ENCODE assay signal across 29 cellular contexts in genomic region chr20:49367113-49367512, GRCh38.
"Had no signal": no experiment of that assay in that cellular context is flagged by ENCODE, and none has a peak within 500 bp of the region (broad histone marks: within the 10 kb centered on the region; RNA-seq: fewer than 3 reads in every experiment).

No MANE protein-coding gene starts in this region.

- H3K9me3 ChIP-seq: adrenal gland, body of pancreas, breast epithelium, SJSA1 had no signal

- H3K27me3 ChIP-seq: adrenal gland, body of pancreas, breast epithelium, SJSA1 had no signal

- H3K4me1 ChIP-seq: adrenal gland, body of pancreas, breast epithelium, SJSA1 had no signal

- DNase-seq: activated B cell treated with CpG ODN at 0.5 μM for 24 hours; activated CD4-positive, alpha-beta memory T cell treated with anti-CD3 and anti-CD28 coated beads for 36 hours; activated CD4-positive, alpha-beta T cell treated with anti-CD3 and anti-CD28 coated beads for 4 hours; activated CD4-positive, alpha-beta T cell treated with anti-CD3 and anti-CD28 coated beads, Interleukin-2, amount 50 U/mL, for 1 hour; activated CD4-positive, CD25-positive, alpha-beta regulatory T cell treated with anti-CD3 and anti-CD28 coated beads, Interleukin-2, amount 50 U/mL, for 72 hours; activated CD8-positive, alpha-beta memory T cell treated with anti-CD3 and anti-CD28 coated beads, Interleukin-2, amount 50 U/mL, for 4 hours; activated gamma-delta T cell treated with Interleukin-2 at 50 U/mL for 16 hours; activated naive CD4-positive, alpha-beta T cell treated with anti-CD3 and anti-CD28 coated beads for 36 hours; activated T-cell treated with anti-CD3 and anti-CD28 coated beads for 4 hours; activated T-cell treated with anti-CD3 and anti-CD28 coated beads, Interleukin-2, amount 50 U/mL, for 4 hours; adrenal gland; body of pancreas; NCI-H1417; NCI-H146; NCI-H187 treated with DMSO at 0.1 percent for 48 hours; NCI-H2081; NCI-H2227 treated with DMSO at 0.1 percent for 48 hours; NCI-H510A treated with DMSO at 0.1 percent for 48 hours; NCI-H526 treated with DMSO at 0.1 percent for 48 hours; NCI-H774; SHP77; SW 1271; T-helper 1 cell; T-helper 2 cell; T-helper 9 cell had no signal

- H3K4me3 ChIP-seq: adrenal gland, body of pancreas, breast epithelium, K562, SJSA1 had no signal

- H3K27ac ChIP-seq: adrenal gland, body of pancreas, breast epithelium, SJSA1, VCaP had no signal

- H3K36me3 ChIP-seq: adrenal gland, breast epithelium, SJSA1 had no signal
